26 cellular contexts compared by ENCODE assay signal in genomic region chr2:98911126-98911375, GRCh38. TPM values are rescaled to one million over a fixed set of nuclear protein-coding genes. Genes with fewer than 3 reads are reported as not detected.
DNase-seq lines count a peak whose midpoint lies in the region; ATAC-seq and TF ChIP-seq lines count a peak whose summit lies in the region.
"Had no signal": no experiment of that assay in that cellular context is flagged by ENCODE, and none has a peak within 500 bp of the region (broad histone marks: within the 10 kb centered on the region; RNA-seq: fewer than 3 reads in every experiment).

No MANE protein-coding gene starts in this region.

- intact Hi-C loops in stomach (cut with DNase I; ENCODE audit: low total_unique reads) = no loop called here

- TF ChIP-seq EP300 in stomach (IDR thresholded peaks at IDR 0.05) = no peak

- H3K4me3 ChIP-seq in KMS-11 (IDR thresholded peaks at IDR 0.05; ENCODE audit: insufficient read depth, low read depth, low read length) (no peak overlapping the region), esophagus (ENCODE audit: low read depth in 1 of 2, low read length in 2 of 2) (no peak overlapping the region), stomach (no peak overlapping the region)
- H3K4me3 ChIP-seq: left ventricle myocardium inferior, upper lobe of left lung had no signal

- H3K9me3 ChIP-seq in esophagus (ENCODE audit: control insufficient read depth in 2 of 2, insufficient read depth in 1 of 2, low read depth in 1 of 2, low read length in 1 of 2) (no peaks in the 10 kb centered on the region), stomach (no peaks in the 10 kb centered on the region)
- H3K9me3 ChIP-seq: left ventricle myocardium inferior, upper lobe of left lung had no signal

- no peaks in the 10 kb centered on the region for H3K79me2 ChIP-seq in KMS-11 (ENCODE audit: insufficient read depth, low read depth)

- H3K4me3 Mint-ChIP-seq in activated CD8-positive, alpha-beta memory T cell treated with anti-CD3 and anti-CD28 coated beads, Interleukin-2, amount 10 ng/mL, durations not matched to agents 7 days and 5 days = no peak overlapping the region
- H3K4me3 Mint-ChIP-seq in activated naive CD8-positive, alpha-beta T cell treated with anti-CD3 and anti-CD28 coated beads, Interleukin-2, amount 50 U/mL, for 24 hours = no peak overlapping the region
- H3K4me3 Mint-ChIP-seq: immature natural killer cell had no signal

- no peak for TF ChIP-seq CTCF in KMS-11 (conservative IDR thresholded peaks at IDR 0.05; ENCODE audit: low read depth, low read length)
- no peak for TF ChIP-seq CTCF in stomach (IDR thresholded peaks at IDR 0.05)

- H3K36me3 Mint-ChIP-seq in activated CD8-positive, alpha-beta memory T cell treated with anti-CD3 and anti-CD28 coated beads, Interleukin-2, amount 10 ng/mL, durations not matched to agents 7 days and 5 days = no peaks in the 10 kb centered on the region
- no peaks in the 10 kb centered on the region for H3K36me3 Mint-ChIP-seq in activated naive CD8-positive, alpha-beta T cell treated with anti-CD3 and anti-CD28 coated beads, Interleukin-2, amount 50 U/mL, for 24 hours (ENCODE audit: low read depth)
- H3K36me3 Mint-ChIP-seq: activated naive CD4-positive, alpha-beta T cell treated with anti-CD3 and anti-CD28 coated beads, Interleukin-2, amount 50 U/mL, for 72 hours; immature natural killer cell; naive thymus-derived CD4-positive, alpha-beta T cell had no signal

- H3K27me3 ChIP-seq in KMS-11 (ENCODE audit: insufficient read depth, low read depth) = no peaks in the 10 kb centered on the region
- H3K27me3 ChIP-seq in esophagus (ENCODE audit: control insufficient read depth in 1 of 2, insufficient read depth in 2 of 2, low read length in 2 of 2) = no peaks in the 10 kb centered on the region
- H3K27me3 ChIP-seq in stomach = no peaks in the 10 kb centered on the region
- H3K27me3 ChIP-seq: upper lobe of left lung had no signal

- no peak overlapping the region for H3K27ac Mint-ChIP-seq in activated CD8-positive, alpha-beta memory T cell treated with anti-CD3 and anti-CD28 coated beads, Interleukin-2, amount 10 ng/mL, durations not matched to agents 7 days and 5 days
- H3K27ac Mint-ChIP-seq in activated naive CD8-positive, alpha-beta T cell treated with anti-CD3 and anti-CD28 coated beads, Interleukin-2, amount 50 U/mL, for 24 hours = no peak overlapping the region
- H3K27ac Mint-ChIP-seq: activated naive CD4-positive, alpha-beta T cell treated with anti-CD3 and anti-CD28 coated beads, Interleukin-2, amount 50 U/mL, for 72 hours; immature natural killer cell; naive thymus-derived CD4-positive, alpha-beta T cell; stimulated activated naive CD8-positive, alpha-beta T cell treated with anti-CD3 and anti-CD28 coated beads, Interleukin-15, amount 100 ng/mL, for 72 hours had no signal

- H3K9me3 Mint-ChIP-seq in activated CD8-positive, alpha-beta memory T cell treated with anti-CD3 and anti-CD28 coated beads, Interleukin-2, amount 10 ng/mL, durations not matched to agents 7 days and 5 days (ENCODE audit: low read depth) = no peaks in the 10 kb centered on the region
- H3K9me3 Mint-ChIP-seq in activated naive CD8-positive, alpha-beta T cell treated with anti-CD3 and anti-CD28 coated beads, Interleukin-2, amount 50 U/mL, for 24 hours = no peaks in the 10 kb centered on the region
- H3K9me3 Mint-ChIP-seq: activated naive CD4-positive, alpha-beta T cell treated with anti-CD3 and anti-CD28 coated beads, Interleukin-2, amount 50 U/mL, for 72 hours; immature natural killer cell; naive thymus-derived CD4-positive, alpha-beta T cell; stimulated activated naive CD8-positive, alpha-beta T cell treated with anti-CD3 and anti-CD28 coated beads, Interleukin-15, amount 100 ng/mL, for 72 hours had no signal

- WGBS in esophagus, 2 donors = 89 to 90% methylated on average over 7 of the region's 7 CpGs
- 84 to 90% (median 87%) methylated on average over 7 of the region's 7 CpGs for WGBS in stomach, 5 donors

- no peak overlapping the region for H2AFZ ChIP-seq in KMS-11 (ENCODE audit: low read depth)

- no peak for ATAC-seq in activated CD8-positive, alpha-beta memory T cell treated with anti-CD3 and anti-CD28 coated beads, Interleukin-2, amount 10 ng/mL, durations not matched to agents 7 days and 5 days
- ATAC-seq in activated naive CD8-positive, alpha-beta T cell treated with anti-CD3 and anti-CD28 coated beads, Interleukin-2, amount 50 U/mL, for 24 hours = no peak
- ATAC-seq: Panc1 had no signal

- H3K4me1 ChIP-seq in KMS-11 (ENCODE audit: low read depth, poor library complexity, severe bottlenecking) (peaks cover 52% of the 10 kb centered on the region), esophagus (ENCODE audit: control insufficient read depth in 2 of 2, insufficient read depth in 2 of 2, low read length in 1 of 2) (peaks cover 6 to 51% of the 10 kb centered on the region in 2 donors), stomach (peaks cover 37 to 65% (median 55%) of the 10 kb centered on the region in 4 donors)

- H3K4me2 ChIP-seq in KMS-11 = peak overlapping the region; percentile 82

- H3K27ac ChIP-seq in KMS-11 (no peak overlapping the region), esophagus (ENCODE audit: low read depth in 2 of 2, low read length in 1 of 2) (peak overlapping the region; percentile 88 to 91), stomach (peak overlapping the region in 4 of 5 donors; percentile 80 to 90 (median 86))
- H3K27ac ChIP-seq: left ventricle myocardium inferior had no signal

- DNase-seq in activated CD8-positive, alpha-beta memory T cell treated with anti-CD3 and anti-CD28 coated beads, Interleukin-2, amount 10 ng/mL, durations not matched to agents 7 days and 5 days = peak; percentile 39
- DNase-seq in stomach = no peak
- DNase-seq in EL = no peak
- DNase-seq in NCI-H146 (lab: John Stamatoyannopoulos, UW) = no peak
- DNase-seq in activated naive CD8-positive, alpha-beta T cell treated with anti-CD3 and anti-CD28 coated beads, Interleukin-2, amount 50 U/mL, for 24 hours = no peak
- DNase-seq: activated CD4-positive, alpha-beta T cell treated with anti-CD3 and anti-CD28 coated beads, Interleukin-2, amount 50 U/mL, for 1 hour; aorta; hypothalamus; left ventricle myocardium inferior; midbrain; MV-4-11; NCI-H187; NCI-H2171; NCI-H524; occipital lobe; SIG-M5; stimulated activated CD8-positive, alpha-beta memory T cell treated with anti-CD3 and anti-CD28 coated beads, Interleukin-4, amount 100 ng/mL, for 48 hours; T-helper 9 cell had no signal

- H3K36me3 ChIP-seq in KMS-11 (ENCODE audit: insufficient read depth) = no peaks in the 10 kb centered on the region
- H3K36me3 ChIP-seq in esophagus (ENCODE audit: control insufficient read depth in 2 of 2, insufficient read depth in 2 of 2, low read length in 1 of 2) = no peaks in the 10 kb centered on the region
- no peaks in the 10 kb centered on the region for H3K36me3 ChIP-seq in stomach
- H3K36me3 ChIP-seq: left ventricle myocardium inferior, upper lobe of left lung had no signal

- peaks cover 75% of the 10 kb centered on the region for H3K27me3 Mint-ChIP-seq in activated CD8-positive, alpha-beta memory T cell treated with anti-CD3 and anti-CD28 coated beads, Interleukin-2, amount 10 ng/mL, durations not matched to agents 7 days and 5 days
- peaks cover 25% of the 10 kb centered on the region for H3K27me3 Mint-ChIP-seq in activated naive CD8-positive, alpha-beta T cell treated with anti-CD3 and anti-CD28 coated beads, Interleukin-2, amount 50 U/mL, for 24 hours

- H3K9ac ChIP-seq in KMS-11 = no peak overlapping the region

- TF ChIP-seq POLR2A in stomach (IDR thresholded peaks at IDR 0.05) = no peak

- no peaks in the 10 kb centered on the region for H4K20me1 ChIP-seq in KMS-11 (ENCODE audit: insufficient read depth)

- peaks cover 44% of the 10 kb centered on the region for H3K4me1 Mint-ChIP-seq in activated CD8-positive, alpha-beta memory T cell treated with anti-CD3 and anti-CD28 coated beads, Interleukin-2, amount 10 ng/mL, durations not matched to agents 7 days and 5 days
- H3K4me1 Mint-ChIP-seq in activated naive CD8-positive, alpha-beta T cell treated with anti-CD3 and anti-CD28 coated beads, Interleukin-2, amount 50 U/mL, for 24 hours = peaks cover 35% of the 10 kb centered on the region

- CTCF ChIA-PET in activated CD8-positive, alpha-beta memory T cell treated with anti-CD3 and anti-CD28 coated beads, Interleukin-2, amount 10 ng/mL, durations not matched to agents 7 days and 5 days (lab: Charles Lee) = no interaction called here

RNA-seq across cellular contexts. Expression of gene CRACDL, which starts 25.0 kb away (rescaled TPM):
- under 1 TPM; 0.18 to 0.35 TPM for total RNA-seq in activated CD8-positive, alpha-beta memory T cell treated with anti-CD3 and anti-CD28 coated beads, Interleukin-2, amount 10 ng/mL, durations not matched to agents 7 days and 5 days
- polyA plus RNA-seq in esophagus = 10 to 100 TPM in 1 of 2 donors, 1 to 10 TPM in 1; 9.1 to 15.8 TPM
- 100 to 1,000 TPM in 1 of 5 donors, 10 to 100 TPM in 2, 1 to 10 TPM in 2; 6.2 to 205 (median 24.3) TPM for total RNA-seq in stomach
- polyA plus RNA-seq in stomach = 1 to 10 TPM; 5.4 to 5.8 (median 5.5) TPM

Comparison
In these comparisons a context has a peak if more than half of its experiments do, and no peak if none do; other contexts are left out.
1. RNA of gene CRACDL, which starts 25.0 kb away (total RNA-seq): 6.2 to 205 TPM in stomach; 0.18 to 0.35 TPM in activated CD8-positive, alpha-beta memory T cell treated with anti-CD3 and anti-CD28 coated beads, Interleukin-2, amount 10 ng/mL, durations not matched to agents 7 days and 5 days; every median in the first group is over 4 times any median in the second.